ENCODE assay signal across 12 cellular contexts in genomic region chr5:56837956-56838355, GRCh38. TPM values are rescaled to one million over a fixed set of nuclear protein-coding genes. Genes with fewer than 3 reads are reported as not detected.
A peak's percentile ranks its signal among the peaks of the same experiment; 100 is the strongest.
DNase-seq lines count a peak whose midpoint lies in the region; ATAC-seq, FAIRE-seq and TF ChIP-seq lines count a peak whose summit lies in the region.
"Had no signal": no experiment of that assay in that cellular context is flagged by ENCODE, and none has a peak within 500 bp of the region (broad histone marks: within the 10 kb centered on the region; RNA-seq: fewer than 3 reads in every experiment).

No MANE protein-coding gene starts in this region.

- H3K27me3 ChIP-seq in KMS-11 (ENCODE audit: insufficient read depth, low read depth) (no peaks in the 10 kb centered on the region), trophoblast cell (ENCODE audit: insufficient read depth, low read length) (no peaks in the 10 kb centered on the region)
- H3K27me3 ChIP-seq: SJSA1, testis had no signal

- H3K9ac ChIP-seq in KMS-11 (no peak overlapping the region), trophoblast cell (ENCODE audit: low read length) (no peak overlapping the region)

- peak overlapping the region; percentile 69 for H2BK120ac ChIP-seq in trophoblast cell (ENCODE audit: insufficient read depth, low read length, poor library complexity)

- TF ChIP-seq CTCF in KMS-11 (conservative IDR thresholded peaks at IDR 0.05; ENCODE audit: low read depth, low read length), result no peak

- peaks cover 53 to 77% of the 10 kb centered on the region in 2 donors for H3K4me1 Mint-ChIP-seq in effector memory CD8-positive, alpha-beta T cell (ENCODE audit: low read depth in 2 of 2)

- no peak overlapping the region; the same call in 1 of the 2 replicates for H3K27ac ChIP-seq in KMS-11
- no peak overlapping the region for H3K27ac ChIP-seq in trophoblast cell (ENCODE audit: low read depth, low read length)
- H3K27ac ChIP-seq in caudate nucleus (ENCODE audit: low read depth, low read length), result no peak overlapping the region
- H3K27ac ChIP-seq: 22Rv1, VCaP had no signal

- H3K4me2 ChIP-seq in KMS-11, result peak overlapping the region; percentile 73; the same call in 1 of the 2 replicates
- no peak overlapping the region for H3K4me2 ChIP-seq in trophoblast cell (ENCODE audit: low read length)

- H3K4me1 ChIP-seq in KMS-11 (ENCODE audit: low read depth, poor library complexity, severe bottlenecking) (peaks cover 63% of the 10 kb centered on the region), trophoblast cell (ENCODE audit: control insufficient read depth in 1 of 2, insufficient read depth in 2 of 2, low read length in 2 of 2) (peaks cover 8 to 9% of the 10 kb centered on the region in 2 experiments)

- H2BK5ac ChIP-seq in trophoblast cell (ENCODE audit: low read depth, low read length, poor library complexity), result peak overlapping the region; percentile 47

- ATAC-seq in activated CD4-positive, CD25-positive, alpha-beta regulatory T cell treated with anti-CD3 and anti-CD28 coated beads, Interleukin-2, amount 50 U/mL, for 24 hours, result peak; percentile 65 to 67
- no peak for ATAC-seq in effector memory CD8-positive, alpha-beta T cell (replicated peaks)
- no peak for ATAC-seq in GM21447 (IDR thresholded peaks at IDR 0.05; ENCODE audit: unreplicated experiment)

- peak overlapping the region; percentile 35 for H4K91ac ChIP-seq in trophoblast cell (ENCODE audit: low read depth, low read length)

- no peak for FAIRE-seq in GM12892 (lab: Jason Lieb, UNC)

- H3K27me3 Mint-ChIP-seq in effector memory CD8-positive, alpha-beta T cell, result no peaks in the 10 kb centered on the region

- peaks cover 92% of the 10 kb centered on the region for H3K79me2 ChIP-seq in KMS-11 (ENCODE audit: insufficient read depth, low read depth)
- H3K79me2 ChIP-seq in trophoblast cell (ENCODE audit: control insufficient read depth, insufficient read depth, low read length, poor library complexity), result peaks cover 5% of the 10 kb centered on the region

- H4K20me1 ChIP-seq in KMS-11 (ENCODE audit: insufficient read depth), result peaks cover 20% of the 10 kb centered on the region; the same call in 1 of the 2 replicates

- no peaks in the 10 kb centered on the region for H3K9me3 ChIP-seq in trophoblast cell (ENCODE audit: insufficient read depth, low read depth, low read length)
- H3K9me3 ChIP-seq: SJSA1, testis had no signal

- H3K27ac Mint-ChIP-seq in effector memory CD8-positive, alpha-beta T cell, result peak overlapping the region; percentile 49 to 83

- H4K12ac ChIP-seq in trophoblast cell (ENCODE audit: low read depth, low read length), result no peak overlapping the region

- H2AK5ac ChIP-seq in trophoblast cell (ENCODE audit: low read length), result peak overlapping the region; percentile 53

- no peak overlapping the region for H3K18ac ChIP-seq in trophoblast cell (ENCODE audit: low read length)

- H2AFZ ChIP-seq in KMS-11 (ENCODE audit: low read depth) (no peak overlapping the region), trophoblast cell (ENCODE audit: insufficient read depth, low read length, poor library complexity) (no peak overlapping the region)

- no peak overlapping the region for H3K23ac ChIP-seq in trophoblast cell (ENCODE audit: low read length)

- H4K8ac ChIP-seq in trophoblast cell (ENCODE audit: low read depth, low read length), result no peak overlapping the region

- H2BK12ac ChIP-seq in trophoblast cell (ENCODE audit: low read length), result peak overlapping the region; percentile 13

- no CpG with 5 or more reads among the region's 1 CpG for WGBS in trophoblast cell (ENCODE audit: extremely low coverage, insufficient coverage, insufficient read length)

- H3K79me1 ChIP-seq in trophoblast cell (ENCODE audit: low read length), result peaks cover 3% of the 10 kb centered on the region

- H3K9me3 Mint-ChIP-seq in effector memory CD8-positive, alpha-beta T cell, result no peaks in the 10 kb centered on the region

- H3K4me3 ChIP-seq in KMS-11 (IDR thresholded peaks at IDR 0.05; ENCODE audit: insufficient read depth, low read depth, low read length), result no peak overlapping the region
- H3K4me3 ChIP-seq in trophoblast cell (ENCODE audit: low read depth, low read length), result no peak overlapping the region
- H3K4me3 ChIP-seq: SJSA1, testis had no signal

- no peak for DNase-seq in activated CD4-positive, CD25-positive, alpha-beta regulatory T cell (lab: John Stamatoyannopoulos, UW)
- DNase-seq in effector memory CD8-positive, alpha-beta T cell, result no peak
- DNase-seq in trophoblast cell, result no peak
- DNase-seq in GM12892 (ENCODE audit: insufficient read length), result no peak
- DNase-seq in caudate nucleus (lab: John Stamatoyannopoulos, UW), result no peak
- DNase-seq: testis had no signal

- no peak overlapping the region for H3K14ac ChIP-seq in trophoblast cell (ENCODE audit: low read length)

- TF ChIP-seq POLR2A in GM12892 (IDR thresholded peaks at IDR 0.05; ENCODE audit: low read depth, low read length), result no peak

- H3K36me3 Mint-ChIP-seq in effector memory CD8-positive, alpha-beta T cell (ENCODE audit: insufficient read depth), result no peaks in the 10 kb centered on the region

- H3K4me3 Mint-ChIP-seq in effector memory CD8-positive, alpha-beta T cell, result peak overlapping the region in 1 of 2 donors; percentile 28

- no peaks in the 10 kb centered on the region for H3K36me3 ChIP-seq in KMS-11 (ENCODE audit: insufficient read depth)
- H3K36me3 ChIP-seq in trophoblast cell (ENCODE audit: control insufficient read depth in 1 of 2, insufficient read depth in 2 of 2, low read length in 2 of 2), result no peaks in the 10 kb centered on the region
- H3K36me3 ChIP-seq: SJSA1 had no signal

- peak overlapping the region; percentile 67 for H3K4ac ChIP-seq in trophoblast cell (ENCODE audit: low read depth, low read length)

RNA-seq across cellular contexts. Expression of gene MAP3K1, which starts 22.6 kb away (rescaled TPM):
- polyA plus RNA-seq in trophoblast cell (2013), result 13.4 and 13.5 TPM in 2 replicates
- 4.0 TPM for polyA plus RNA-seq in GM12892 (2012; ENCODE audit: missing spikeins)

Comparison
In these comparisons a context has a peak if more than half of its experiments do, and no peak if none do; other contexts are left out.
1. ATAC-seq: peak in activated CD4-positive, CD25-positive, alpha-beta regulatory T cell treated with anti-CD3 and anti-CD28 coated beads, Interleukin-2, amount 50 U/mL, for 24 hours (2 of 2); none in effector memory CD8-positive, alpha-beta T cell (single experiment) and GM21447 (single experiment).